Comparison of ENCODE assay signal across 12 cellular contexts in the genomic region with DNA sequence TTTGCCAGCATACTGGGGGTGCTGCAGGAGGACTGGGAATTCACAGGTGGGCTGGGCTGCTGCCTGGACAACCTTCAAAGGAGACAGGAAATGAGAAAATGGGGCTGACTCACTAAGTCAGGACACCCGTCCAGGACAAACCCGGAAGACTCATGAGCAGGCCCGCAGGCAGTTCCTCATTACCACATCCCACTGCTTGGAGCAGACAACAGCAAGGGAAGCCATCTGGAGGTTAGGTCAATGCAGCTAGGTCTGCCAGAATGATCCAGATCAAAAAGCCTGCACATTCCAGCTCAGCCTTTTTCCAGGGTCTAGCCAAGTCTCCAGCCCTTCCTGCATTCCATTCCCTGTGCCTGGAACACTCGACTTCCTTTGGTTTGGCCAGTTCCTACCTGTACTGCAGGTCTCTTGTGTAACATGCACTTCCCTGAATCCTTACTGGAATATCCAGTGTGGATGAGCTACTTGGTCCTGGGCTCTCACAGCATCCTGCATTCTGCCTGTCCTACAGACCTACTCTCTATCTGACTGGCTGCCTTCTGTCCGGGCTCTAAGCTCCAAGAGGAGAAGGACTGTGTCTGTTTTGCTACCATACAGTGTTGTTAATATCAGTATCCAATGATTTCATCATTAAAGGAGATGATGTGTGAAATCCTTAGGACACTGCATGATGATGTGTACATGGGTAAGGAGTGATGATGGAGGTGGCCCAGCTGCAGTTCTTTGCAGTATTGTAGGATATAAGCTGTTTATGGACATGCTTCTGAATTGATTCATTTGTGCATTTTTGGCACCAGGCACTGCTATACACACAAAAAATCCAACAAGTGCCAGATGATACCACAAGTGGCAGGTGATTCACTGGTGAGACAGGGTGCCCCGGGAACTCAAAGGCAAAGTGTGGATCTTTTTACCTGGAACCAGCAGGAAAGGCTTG.
A peak's percentile ranks its signal among the peaks of the same experiment; 100 is the strongest.
DNase-seq lines count a peak whose midpoint lies in the region; ATAC-seq and TF ChIP-seq lines count a peak whose summit lies in the region.
"Had no signal": no experiment of that assay in that cellular context is flagged by ENCODE, and none has a peak within 500 bp of the region (broad histone marks: within the 10 kb centered on the region; RNA-seq: fewer than 3 reads in every experiment).

No MANE protein-coding gene starts in this region.

- CTCF ChIA-PET in MCF 10A (lab: Yijun Ruan, JAX) = interaction anchor here (0.9 kb wide), 1 partner anchor 17 kb away, joined by 4 read pairs; no protein-coding TSS in a partner anchor

- H3K4me1 Mint-ChIP-seq in MCF 10A (ENCODE audit: insufficient read depth, unreplicated experiment) = peaks cover 34% of the 10 kb centered on the region

- ATAC-seq in GM18505 (IDR thresholded peaks at IDR 0.05; ENCODE audit: unreplicated experiment) (no peak), HG02623 (IDR thresholded peaks at IDR 0.05; ENCODE audit: unreplicated experiment) (no peak), HG02970 (IDR thresholded peaks at IDR 0.05; ENCODE audit: low FRiP score, unreplicated experiment) (no peak)

- intact Hi-C loops in MCF 10A (cut with micrococcal nuclease) = no loop called here

- no TSS peak for BruUV-seq in MCF 10A (replicated peaks; lab: Mats Ljungman, UMichigan)

- H3K27me3 Mint-ChIP-seq in MCF 10A (ENCODE audit: insufficient read depth, unreplicated experiment) = no peaks in the 10 kb centered on the region

- no peak for TF ChIP-seq POLR2A in GM18505 (IDR thresholded peaks at IDR 0.05; ENCODE audit: borderline replicate concordance, extremely low read depth, insufficient read depth, insufficient read length)

- POLR2A ChIA-PET in MCF 10A (lab: Yijun Ruan, JAX) = interaction anchor here (0.5 to 0.7 kb wide), 3 partner anchors 323 to 1322 kb away, joined by 3 to 5 read pairs (median 3); no protein-coding TSS in a partner anchor

- H3K36me3 Mint-ChIP-seq in MCF 10A (ENCODE audit: insufficient read depth, unreplicated experiment) = peaks cover 6% of the 10 kb centered on the region
- H3K36me3 Mint-ChIP-seq: brain had no signal

- peak overlapping the region; percentile 93 for H3K27ac Mint-ChIP-seq in MCF 10A (ENCODE audit: low read depth, unreplicated experiment)

- DNase-seq in AG20443 (ENCODE audit: low spot score) (peak; percentile 93), LoVo (ENCODE audit: low spot score) (peak; percentile 69), MCF 10A (ENCODE audit: unreplicated experiment) (peak; percentile 99), kidney tubule cell (ENCODE audit: low spot score) (peak; percentile 83), anterior cingulate cortex (lab: John Stamatoyannopoulos, UW) (no peak)
- DNase-seq: activated CD4-positive, alpha-beta T cell treated with anti-CD3 and anti-CD28 coated beads for 4 hours; DMS53; NK-92 treated with Interleukin-12 subunit alpha and Interleukin-12 subunit beta, amount 100 ng/mL, for 24 hours had no signal

- H3K4me3 Mint-ChIP-seq in MCF 10A (ENCODE audit: unreplicated experiment) = no peak overlapping the region
- H3K4me3 Mint-ChIP-seq: brain had no signal

- no peak for TF ChIP-seq CTCF in MCF 10A (IDR thresholded peaks at IDR 0.05; ENCODE audit: unreplicated experiment)

- H3K9me3 Mint-ChIP-seq in MCF 10A (ENCODE audit: unreplicated experiment) = peaks cover 5% of the 10 kb centered on the region

Comparison
In these comparisons a context has a peak if more than half of its experiments do, and no peak if none do; other contexts are left out.
1. DNase-seq: peak in AG20443 (single experiment), LoVo (single experiment), MCF 10A (single experiment) and kidney tubule cell (single experiment); none in anterior cingulate cortex (0 of 58).